In genomic region chr9:73437758-73438157, GRCh38 we compare ENCODE assay signal across 8 cellular contexts.
A peak's percentile ranks its signal among the peaks of the same experiment; 100 is the strongest.
DNase-seq lines count a peak whose midpoint lies in the region; ATAC-seq and TF ChIP-seq lines count a peak whose summit lies in the region.
"Had no signal": no experiment of that assay in that cellular context is flagged by ENCODE, and none has a peak within 500 bp of the region (broad histone marks: within the 10 kb centered on the region; RNA-seq: fewer than 3 reads in every experiment).

No MANE protein-coding gene starts in this region.

- TF ChIP-seq CTCF in brain microvascular endothelial cell (IDR thresholded peaks at IDR 0.05; ENCODE audit: low read depth, low read length, missing control alignments): no peak

- H3K36me3 ChIP-seq in brain microvascular endothelial cell (replicated peaks): no peaks in the 10 kb centered on the region

- in situ Hi-C loops in brain microvascular endothelial cell (cut with HindIII; ENCODE audit: low pct_ligation_motif_present, low sequenced_read_pairs): no loop called here

- peak; percentile 48 for DNase-seq in RPMI7951 (ENCODE audit: low read depth)
- peak; percentile 78 for DNase-seq in renal cortical epithelial cell (ENCODE audit: low read depth)
- DNase-seq in brain microvascular endothelial cell: no peak
- no peak for DNase-seq in GF-D8 (lab: John Stamatoyannopoulos, UW)
- DNase-seq in activated naive CD4-positive, alpha-beta T cell treated with anti-CD3 and anti-CD28 coated beads, Interleukin-2, amount 50 U/mL, for 16 hours: no peak
- DNase-seq: body of pancreas had no signal

- ATAC-seq in GM19463 (IDR thresholded peaks at IDR 0.05; ENCODE audit: unreplicated experiment) (peak; percentile 75), HG03066 (IDR thresholded peaks at IDR 0.05; ENCODE audit: low read depth, unreplicated experiment) (peak; percentile 74)
- ATAC-seq: body of pancreas had no signal

- H3K4me3 ChIP-seq in brain microvascular endothelial cell (ENCODE audit: low read depth, low read length): no peak overlapping the region
- H3K4me3 ChIP-seq: body of pancreas had no signal

- H3K27ac ChIP-seq in brain microvascular endothelial cell: no peak overlapping the region
- H3K27ac ChIP-seq: body of pancreas had no signal

- no peaks in the 10 kb centered on the region for H3K27me3 ChIP-seq in brain microvascular endothelial cell (replicated peaks)
- H3K27me3 ChIP-seq: body of pancreas had no signal

Comparison
In these comparisons a context has a peak if more than half of its experiments do, and no peak if none do; other contexts are left out.
1. DNase-seq: peak in RPMI7951 (single experiment) and renal cortical epithelial cell (single experiment); none in brain microvascular endothelial cell (single experiment), GF-D8 (single experiment) and activated naive CD4-positive, alpha-beta T cell treated with anti-CD3 and anti-CD28 coated beads, Interleukin-2, amount 50 U/mL, for 16 hours (single experiment).